ENCODE assay signal across 25 cellular contexts in genomic region chr2:109203246-109204011, GRCh38.
A peak's percentile ranks its signal among the peaks of the same experiment; 100 is the strongest.
DNase-seq lines count a peak whose midpoint lies in the region; ATAC-seq and TF ChIP-seq lines count a peak whose summit lies in the region.
"Had no signal": no experiment of that assay in that cellular context is flagged by ENCODE, and none has a peak within 500 bp of the region (broad histone marks: within the 10 kb centered on the region; RNA-seq: fewer than 3 reads in every experiment).

No MANE protein-coding gene starts in this region.

- H3K9me3 ChIP-seq in heart left ventricle (peaks cover 0 to 13% (median 0%) of the 10 kb centered on the region in 12 donors), neuronal stem cell (replicated peaks in 1 of 2; ENCODE audit: control insufficient read depth in 2 of 2, insufficient read depth in 1 of 2, low read depth in 1 of 2, low read length in 2 of 2) (peaks cover 0 to under 1% of the 10 kb centered on the region in 2 donors)
- H3K9me3 ChIP-seq: HAP-1 had no signal

- H3K27me3 ChIP-seq in heart left ventricle (no peaks in the 10 kb centered on the region), neuronal stem cell (ENCODE audit: control insufficient read depth in 3 of 3, insufficient read depth in 3 of 3, low read depth in 1 of 3, low read length in 3 of 3) (no peaks in the 10 kb centered on the region)

- H2BK120ac ChIP-seq in neuronal stem cell (ENCODE audit: low read depth, low read length): no peak overlapping the region

- no peaks in the 10 kb centered on the region for H3K79me1 ChIP-seq in neuronal stem cell (ENCODE audit: low read depth, low read length)

- H3K27ac ChIP-seq in heart left ventricle: no peak overlapping the region
- no peak overlapping the region for H3K27ac ChIP-seq in neuronal stem cell (replicated peaks; ENCODE audit: low read length)
- H3K27ac ChIP-seq: 22Rv1, C4-2B, KMS-11, PC-9 had no signal

- no peak overlapping the region for H4K91ac ChIP-seq in neuronal stem cell (ENCODE audit: low read depth, low read length, poor library complexity)

- TF ChIP-seq POLR2A in heart left ventricle (IDR thresholded peaks at IDR 0.05): no peak

- H3K18ac ChIP-seq in neuronal stem cell (ENCODE audit: low read length): no peak overlapping the region

- no peak overlapping the region for H3K9ac ChIP-seq in neuronal stem cell (ENCODE audit: low read depth, low read length, poor library complexity)
- H3K9ac ChIP-seq: KMS-11 had no signal

- no peak overlapping the region for H2BK15ac ChIP-seq in neuronal stem cell (ENCODE audit: low read length)

- WGBS in heart left ventricle, 4 donors: 94 to 97% (median 94%) methylated on average over 22 of the region's 22 CpGs
- no CpG with 5 or more reads among the region's 22 CpGs for WGBS in neuronal stem cell (ENCODE audit: extremely low coverage in 2 of 2, insufficient read length in 2 of 2, insufficient replicate concordance in 1 of 2), 2 donors

- H3K4ac ChIP-seq in neuronal stem cell (ENCODE audit: low read length): no peak overlapping the region

- DNase-seq in activated CD4-positive, CD25-positive, alpha-beta regulatory T cell treated with anti-CD3 and anti-CD28 coated beads, Interleukin-2, amount 50 U/mL, for 72 hours: peak; percentile 18
- DNase-seq in cardiac septum (ENCODE audit: low spot score): peak; percentile 71
- DNase-seq in heart left ventricle: no peak
- no peak for DNase-seq in neuronal stem cell (ENCODE audit: low spot score)
- DNase-seq: DMS 273 treated with DMSO at 0.1 percent for 48 hours; DMS79; EL; GDM1; MM.1S; NCI-H2029; NCI-H446; NCI-H524 treated with DMSO at 0.1 percent for 48 hours; NCI-H82; NK-92 treated with Interleukin-12 subunit alpha and Interleukin-12 subunit beta, amount 100 ng/mL, for 24 hours; PC-9 had no signal

- peak overlapping the region; percentile 68 for H3K23ac ChIP-seq in neuronal stem cell (ENCODE audit: low read depth, low read length, poor library complexity)

- intact Hi-C loops in cardiac septum (cut with DNase I): no loop called here
- intact Hi-C loops in heart left ventricle (cut with DNase I): loop anchor here in 3 of 10 donors (5.0 to 10.0 kb wide), 3 partner anchors 61 to 79 kb away; partner anchors contain the start of gene SH3RF3 (in 1 of the 3)

- H3K14ac ChIP-seq in neuronal stem cell (ENCODE audit: low read length): peak overlapping the region; percentile 31

- no peak overlapping the region for H2AK5ac ChIP-seq in neuronal stem cell (ENCODE audit: low read depth, low read length)

- H3K36me3 ChIP-seq in heart left ventricle (no peaks in the 10 kb centered on the region), neuronal stem cell (replicated peaks in 1 of 2; ENCODE audit: control insufficient read depth in 2 of 2, insufficient read depth in 2 of 2, low read length in 2 of 2) (no peaks in the 10 kb centered on the region)
- H3K36me3 ChIP-seq: HAP-1 had no signal

- H3K4me3 ChIP-seq in heart left ventricle (no peak overlapping the region), neuronal stem cell (ENCODE audit: low read length in 2 of 2) (peak overlapping the region in 1 of 2 donors; percentile 2)
- H3K4me3 ChIP-seq: GM12878, GM23338, HAP-1, PC-9 had no signal

- peaks cover 0 to 31% (median 13%) of the 10 kb centered on the region in 12 donors for H3K4me1 ChIP-seq in heart left ventricle
- no peaks in the 10 kb centered on the region for H3K4me1 ChIP-seq in neuronal stem cell (ENCODE audit: control insufficient read depth in 2 of 2, insufficient read depth in 1 of 2, low read depth in 1 of 2, low read length in 2 of 2)
- H3K4me1 ChIP-seq: HAP-1 had no signal

- H3K4me2 ChIP-seq in neuronal stem cell (ENCODE audit: insufficient read depth, low read length, poor library complexity, severe bottlenecking): no peak overlapping the region
- H3K4me2 ChIP-seq: GM23338, KMS-11, PC-9 had no signal

- peak overlapping the region; percentile 78 for H4K8ac ChIP-seq in neuronal stem cell (ENCODE audit: low read depth, low read length)

- no peak overlapping the region for H2AFZ ChIP-seq in neuronal stem cell (ENCODE audit: low read length)
- H2AFZ ChIP-seq: GM23338, PC-9 had no signal

- no peak overlapping the region for H2BK5ac ChIP-seq in neuronal stem cell (ENCODE audit: low read length)

- TF ChIP-seq CTCF in heart left ventricle (IDR thresholded peaks at IDR 0.05): no peak

- H2BK12ac ChIP-seq in neuronal stem cell (ENCODE audit: low read length): no peak overlapping the region

- no peak for ATAC-seq in activated CD4-positive, CD25-positive, alpha-beta regulatory T cell treated with anti-CD3 and anti-CD28 coated beads, Interleukin-2, amount 50 U/mL, for 24 hours
- ATAC-seq in heart left ventricle: no peak
- ATAC-seq in HG03095 (IDR thresholded peaks at IDR 0.05; ENCODE audit: unreplicated experiment): no peak
- no peak for ATAC-seq in GM18511 (IDR thresholded peaks at IDR 0.05; ENCODE audit: unreplicated experiment)
- ATAC-seq: CD8-positive, alpha-beta T cell; GM12878; GM23338 had no signal

Comparison
In these comparisons a context has a peak if more than half of its experiments do, and no peak if none do; other contexts are left out.
1. DNase-seq: peak in activated CD4-positive, CD25-positive, alpha-beta regulatory T cell treated with anti-CD3 and anti-CD28 coated beads, Interleukin-2, amount 50 U/mL, for 72 hours (single experiment) and cardiac septum (single experiment); none in heart left ventricle (0 of 5) and neuronal stem cell (single experiment).